Comparison of ENCODE assay signal across 9 cellular contexts in genomic region chr13:112619730-112620639, GRCh38. TPM values are rescaled to one million over a fixed set of nuclear protein-coding genes. Genes with fewer than 3 reads are reported as not detected.
A peak's percentile ranks its signal among the peaks of the same experiment; 100 is the strongest.
DNase-seq lines count a peak whose midpoint lies in the region; ATAC-seq and TF ChIP-seq lines count a peak whose summit lies in the region.
"Had no signal": no experiment of that assay in that cellular context is flagged by ENCODE, and none has a peak within 500 bp of the region (broad histone marks: within the 10 kb centered on the region; RNA-seq: fewer than 3 reads in every experiment).

No MANE protein-coding gene starts in this region.

- peaks cover 7% of the 10 kb centered on the region for H3K27me3 Mint-ChIP-seq in activated T-helper 2 cell treated with anti-CD3 and anti-CD28 coated beads, Interferon-gamma antibody, Interleukin-2, Interleukin-4, amounts not matched to agents 10 μg/mL and 5 μg/mL and 100 μg/mL, durations not matched to agents 14 hours and 24 hours and 36 hours (ENCODE audit: low read depth)

- no peaks in the 10 kb centered on the region for H3K36me3 ChIP-seq in RWPE2 (ENCODE audit: low read depth)
- H3K36me3 ChIP-seq: neutrophil had no signal

- TF ChIP-seq CTCF in AG10803 (conservative IDR thresholded peaks at IDR 0.05; ENCODE audit: low read length) (no peak), RWPE2 (IDR thresholded peaks at IDR 0.05; ENCODE audit: poor library complexity, severe bottlenecking) (no peak)

- intact Hi-C loops in activated T-helper 2 cell treated with anti-CD3 and anti-CD28 coated beads, Interferon-gamma antibody, Interleukin-2, Interleukin-4, amounts not matched to agents 10 μg/mL and 5 μg/mL and 100 μg/mL, durations not matched to agents 14 hours and 24 hours and 36 hours (cut with micrococcal nuclease), result no loop called here

- peak; percentile 6 for DNase-seq in AG10803 (ENCODE audit: low read depth)
- no peak for DNase-seq in RWPE2 (ENCODE audit: low spot score)
- peak; percentile 65 for DNase-seq in iPS DF 19.7 (ENCODE audit: low read depth, low spot score)
- no peak for DNase-seq in activated CD4-positive, CD25-positive, alpha-beta regulatory T cell (lab: John Stamatoyannopoulos, UW)
- DNase-seq in stimulated activated CD8-positive, alpha-beta memory T cell treated with anti-CD3 and anti-CD28 coated beads, Interleukin-4, amount 100 ng/mL, for 48 hours, result no peak
- no peak for DNase-seq in activated T-helper 2 cell treated with anti-CD3 and anti-CD28 coated beads, Interferon-gamma antibody, Interleukin-2, Interleukin-4, amounts not matched to agents 10 μg/mL and 5 μg/mL and 100 μg/mL, durations not matched to agents 14 hours and 24 hours and 36 hours (ENCODE audit: low spot score)

- no peak overlapping the region for H3K4me3 ChIP-seq in AG10803 (ENCODE audit: low read length)
- no peak overlapping the region for H3K4me3 ChIP-seq in RWPE2 (ENCODE audit: severe bottlenecking)

- no peaks in the 10 kb centered on the region for H3K4me1 Mint-ChIP-seq in activated T-helper 2 cell treated with anti-CD3 and anti-CD28 coated beads, Interferon-gamma antibody, Interleukin-2, Interleukin-4, amounts not matched to agents 10 μg/mL and 5 μg/mL and 100 μg/mL, durations not matched to agents 14 hours and 24 hours and 36 hours (ENCODE audit: low read depth)

- H3K27ac ChIP-seq in RWPE2 (ENCODE audit: poor library complexity, severe bottlenecking), result no peak overlapping the region
- H3K27ac ChIP-seq: neutrophil had no signal

- ATAC-seq in HG03457 (IDR thresholded peaks at IDR 0.05; ENCODE audit: unreplicated experiment) (peak; percentile 63), RWPE2 (ENCODE audit: low read depth) (peak; percentile 89), GM18498 (IDR thresholded peaks at IDR 0.05; ENCODE audit: unreplicated experiment) (no peak)

- no peaks in the 10 kb centered on the region for H3K9me3 ChIP-seq in RWPE2 (ENCODE audit: severe bottlenecking)
- H3K9me3 ChIP-seq: neutrophil had no signal

- H3K36me3 Mint-ChIP-seq in activated T-helper 2 cell treated with anti-CD3 and anti-CD28 coated beads, Interferon-gamma antibody, Interleukin-2, Interleukin-4, amounts not matched to agents 10 μg/mL and 5 μg/mL and 100 μg/mL, durations not matched to agents 14 hours and 24 hours and 36 hours (ENCODE audit: low read depth), result no peaks in the 10 kb centered on the region

- H3K27ac Mint-ChIP-seq in activated T-helper 2 cell treated with anti-CD3 and anti-CD28 coated beads, Interferon-gamma antibody, Interleukin-2, Interleukin-4, amounts not matched to agents 10 μg/mL and 5 μg/mL and 100 μg/mL, durations not matched to agents 14 hours and 24 hours and 36 hours, result no peak overlapping the region

- H3K9me3 Mint-ChIP-seq in activated T-helper 2 cell treated with anti-CD3 and anti-CD28 coated beads, Interferon-gamma antibody, Interleukin-2, Interleukin-4, amounts not matched to agents 10 μg/mL and 5 μg/mL and 100 μg/mL, durations not matched to agents 14 hours and 24 hours and 36 hours, result no peaks in the 10 kb centered on the region

- no peaks in the 10 kb centered on the region for H3K4me1 ChIP-seq in RWPE2 (ENCODE audit: insufficient read depth, poor library complexity, severe bottlenecking)

- peaks cover 19% of the 10 kb centered on the region for H3K27me3 ChIP-seq in RWPE2 (ENCODE audit: insufficient read depth, poor library complexity, severe bottlenecking)

- H3K4me3 Mint-ChIP-seq in activated T-helper 2 cell treated with anti-CD3 and anti-CD28 coated beads, Interferon-gamma antibody, Interleukin-2, Interleukin-4, amounts not matched to agents 10 μg/mL and 5 μg/mL and 100 μg/mL, durations not matched to agents 14 hours and 24 hours and 36 hours (ENCODE audit: low read depth), result no peak overlapping the region

RNA-seq across cellular contexts. Expression of gene TUBGCP3, which starts 32.0 kb away (rescaled TPM):
- 63.0 and 66.4 TPM in 2 replicates for total RNA-seq in activated T-helper 2 cell treated with anti-CD3 and anti-CD28 coated beads, Interferon-gamma antibody, Interleukin-2, Interleukin-4, amounts not matched to agents 10 μg/mL and 5 μg/mL and 100 μg/mL, durations not matched to agents 14 hours and 24 hours and 36 hours

Comparison
In these comparisons a context has a peak if more than half of its experiments do, and no peak if none do; other contexts are left out.
1. DNase-seq: peak in AG10803 (single experiment) and iPS DF 19.7 (single experiment); none in RWPE2 (single experiment), activated CD4-positive, CD25-positive, alpha-beta regulatory T cell (0 of 4), stimulated activated CD8-positive, alpha-beta memory T cell treated with anti-CD3 and anti-CD28 coated beads, Interleukin-4, amount 100 ng/mL, for 48 hours (single experiment) and activated T-helper 2 cell treated with anti-CD3 and anti-CD28 coated beads, Interferon-gamma antibody, Interleukin-2, Interleukin-4, amounts not matched to agents 10 μg/mL and 5 μg/mL and 100 μg/mL, durations not matched to agents 14 hours and 24 hours and 36 hours (single experiment).